Comparison of ENCODE assay signal across 1 cellular context in the genomic region with DNA sequence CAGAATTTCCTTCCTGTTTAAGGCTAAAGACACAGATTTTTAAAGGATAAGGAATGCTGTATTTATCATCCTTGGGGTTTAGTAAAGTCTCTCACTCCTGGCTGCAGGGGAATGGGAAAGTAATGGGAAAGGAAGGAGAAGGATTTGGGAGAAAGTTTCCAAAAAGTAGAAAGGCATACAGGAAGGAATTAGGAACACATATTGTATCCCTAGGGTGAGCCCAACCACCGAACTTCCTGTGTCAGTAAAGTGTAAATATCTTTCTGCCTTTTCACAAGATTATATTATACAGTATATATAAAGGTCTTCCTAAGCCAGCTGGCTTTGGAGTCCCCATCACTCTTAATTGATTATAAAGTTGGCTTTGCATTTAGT.
TF ChIP-seq lines count a peak whose summit lies in the region.

No MANE protein-coding gene starts in this region.

TF ChIP-seq in A549, 52 proteins besides CTCF, POLR2A, EP300 and RAD21 (continued from another document):
- TF ChIP-seq, protein P1, sequence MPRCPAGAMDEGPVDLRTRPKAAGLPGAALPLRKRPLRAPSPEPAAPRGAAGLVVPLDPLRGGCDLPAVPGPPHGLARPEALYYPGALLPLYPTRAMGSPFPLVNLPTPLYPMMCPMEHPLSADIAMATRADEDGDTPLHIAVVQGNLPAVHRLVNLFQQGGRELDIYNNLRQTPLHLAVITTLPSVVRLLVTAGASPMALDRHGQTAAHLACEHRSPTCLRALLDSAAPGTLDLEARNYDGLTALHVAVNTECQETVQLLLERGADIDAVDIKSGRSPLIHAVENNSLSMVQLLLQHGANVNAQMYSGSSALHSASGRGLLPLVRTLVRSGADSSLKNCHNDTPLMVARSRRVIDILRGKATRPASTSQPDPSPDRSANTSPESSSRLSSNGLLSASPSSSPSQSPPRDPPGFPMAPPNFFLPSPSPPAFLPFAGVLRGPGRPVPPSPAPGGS (IDR thresholded peaks at IDR 0.05): no peak
- TF ChIP-seq ZC3H11A (IDR thresholded peaks at IDR 0.05) (no peak), MAZ (IDR thresholded peaks at IDR 0.05; ENCODE audit: borderline replicate concordance, low read depth, low read length) (no peak)
TF ChIP-seq in A549: peak in this region for 0.
